1 cellular context compared by ENCODE assay signal in the genomic region with DNA sequence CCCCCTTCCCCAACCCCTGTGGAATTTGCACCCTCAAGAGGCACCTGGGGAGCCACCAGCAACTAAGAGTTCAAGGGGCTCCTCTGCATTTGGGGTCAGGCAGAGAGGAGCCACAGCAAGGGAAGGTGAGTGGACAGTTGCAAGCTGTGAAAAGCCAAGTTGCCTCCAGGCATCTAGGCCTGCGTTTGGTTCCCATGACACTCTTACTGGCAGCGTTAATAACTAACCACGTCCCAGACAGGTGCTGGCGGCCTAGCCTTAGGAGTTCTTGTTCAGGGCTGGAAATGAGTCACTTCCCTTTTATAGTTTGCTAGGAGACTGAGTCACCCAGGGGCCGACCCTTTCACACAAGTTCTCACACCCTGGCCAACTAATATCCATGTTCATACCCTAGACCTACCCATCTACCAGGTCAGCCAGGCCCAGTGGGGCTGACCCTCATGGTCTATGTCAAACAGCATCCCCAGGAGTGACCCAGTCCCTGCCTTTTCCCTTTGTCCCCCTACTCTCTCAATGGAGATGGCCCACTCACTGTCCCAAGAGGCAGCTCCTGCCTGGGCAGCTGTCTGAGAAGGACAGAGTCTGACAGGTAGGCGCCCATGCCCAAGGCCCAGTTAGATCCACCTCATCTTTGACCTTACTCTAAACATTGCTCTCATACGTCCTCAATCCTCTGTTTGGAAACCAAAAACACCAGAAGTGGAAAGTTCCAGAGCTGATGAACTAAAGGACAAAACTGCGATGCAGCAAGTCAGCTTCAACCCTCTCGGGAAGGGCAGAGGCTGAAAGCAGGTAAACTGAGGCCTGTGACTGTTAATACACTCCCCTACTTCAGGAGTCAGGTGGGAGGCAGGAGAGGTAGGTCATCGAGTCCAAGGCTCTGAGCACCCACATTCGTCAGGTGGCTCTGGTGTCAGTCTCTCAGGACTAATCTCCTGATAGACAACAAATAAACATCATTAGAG.
TF ChIP-seq lines count a peak whose summit lies in the region.

No MANE protein-coding gene starts in this region.

TF ChIP-seq in HepG2, 621 proteins besides CTCF, POLR2A, EP300 and RAD21 (continued from another document and continues in another):
- TF ChIP-seq ZNF749 (CRISPR knock-in tag; IDR thresholded peaks at IDR 0.05; ENCODE audit: borderline replicate concordance) (peak; percentile 85; the same call in 1 of the 2 replicates), MTF2 (CRISPR knock-in tag; IDR thresholded peaks at IDR 0.05; ENCODE audit: borderline replicate concordance) (no peak), MED8 (CRISPR knock-in tag; IDR thresholded peaks at IDR 0.05; ENCODE audit: insufficient replicate concordance) (peak; percentile 83), WIZ (CRISPR knock-in tag; IDR thresholded peaks at IDR 0.05) (no peak), MEF2D (CRISPR knock-in tag; IDR thresholded peaks at IDR 0.05) (peak; percentile 88; the same call in 1 of the 2 replicates), ZNF274 (CRISPR knock-in tag; IDR thresholded peaks at IDR 0.05) (0 out of 2 replicates have a peak, but pooled peaks have one; percentile 12), ZBTB38 (CRISPR knock-in tag; IDR thresholded peaks at IDR 0.05) (peak; percentile 78), ZNF550 (CRISPR knock-in tag; IDR thresholded peaks at IDR 0.05; ENCODE audit: borderline replicate concordance) (no peak), ARNT2 (CRISPR knock-in tag; IDR thresholded peaks at IDR 0.05; ENCODE audit: low read depth) (peak; percentile 56; the same call in 1 of the 2 replicates), HNRNPK (IDR thresholded peaks at IDR 0.05; ENCODE audit: low read depth, low read length, poor library complexity, severe bottlenecking) (no peak), ESRRA (CRISPR knock-in tag; IDR thresholded peaks at IDR 0.05; ENCODE audit: low read depth) (0 out of 2 replicates have a peak, but pooled peaks have one; percentile 78), AHR (CRISPR knock-in tag; IDR thresholded peaks at IDR 0.05) (no peak), ZNF225 (CRISPR knock-in tag; IDR thresholded peaks at IDR 0.05) (no peak), MTA3 (CRISPR knock-in tag; IDR thresholded peaks at IDR 0.05) (no peak), HNRNPL (IDR thresholded peaks at IDR 0.05; ENCODE audit: low read depth, low read length) (peak; percentile 58; the same call in 1 of the 2 replicates), ZSCAN30 (CRISPR knock-in tag; IDR thresholded peaks at IDR 0.05) (no peak), ZNF569 (CRISPR knock-in tag; IDR thresholded peaks at IDR 0.05; ENCODE audit: borderline replicate concordance) (no peak), PHF20 (CRISPR knock-in tag; IDR thresholded peaks at IDR 0.05) (no peak; the same call in 1 of the 2 replicates), THAP11 (CRISPR knock-in tag; IDR thresholded peaks at IDR 0.05) (peak; percentile 68), ZNF616 (CRISPR knock-in tag; IDR thresholded peaks at IDR 0.05; ENCODE audit: low read depth) (peak; percentile 85; the same call in 1 of the 2 replicates), MAF1 (CRISPR knock-in tag; IDR thresholded peaks at IDR 0.05; ENCODE audit: borderline replicate concordance) (no peak), SMAD9 (CRISPR knock-in tag; IDR thresholded peaks at IDR 0.05) (0 out of 2 replicates have a peak, but pooled peaks have one; percentile 12), ZNF260 (CRISPR knock-in tag; IDR thresholded peaks at IDR 0.05; ENCODE audit: borderline replicate concordance, low read depth) (no peak), RFX1 (IDR thresholded peaks at IDR 0.05) (peak; percentile 81), TEAD2 (CRISPR knock-in tag; IDR thresholded peaks at IDR 0.05) (no peak), ZNF337 (CRISPR knock-in tag; IDR thresholded peaks at IDR 0.05; ENCODE audit: borderline replicate concordance, low read depth) (peak; percentile 79; the same call in 1 of the 2 replicates), IRF2 (CRISPR knock-in tag; IDR thresholded peaks at IDR 0.05) (peak; percentile 68; the same call in 1 of the 2 replicates), ZNF614 (CRISPR knock-in tag; IDR thresholded peaks at IDR 0.05; ENCODE audit: borderline replicate concordance) (no peak; the same call in 1 of the 2 replicates), HNF4G (IDR thresholded peaks at IDR 0.05; ENCODE audit: borderline replicate concordance, low read depth, low read length) (peak; percentile 50; the same call in 1 of the 2 replicates), HNF4G (CRISPR knock-in tag; IDR thresholded peaks at IDR 0.05; ENCODE audit: borderline replicate concordance, low read depth) (no peak; the same call in 1 of the 2 replicates), HDAC6 (IDR thresholded peaks at IDR 0.05; ENCODE audit: low read depth, low read length) (no peak), HMGA1 (CRISPR knock-in tag; conservative IDR thresholded peaks at IDR 0.05) (no peak), ZFP36L1 (CRISPR knock-in tag; IDR thresholded peaks at IDR 0.05) (peak; percentile 93; the same call in 1 of the 2 replicates), GABPA (IDR thresholded peaks at IDR 0.05; ENCODE audit: low read depth, low read length) (no peak), GABPA (CRISPR knock-in tag; IDR thresholded peaks at IDR 0.05; ENCODE audit: low read depth) (0 out of 2 replicates have a peak, but pooled peaks have one; percentile 41), JUNB (CRISPR knock-in tag; IDR thresholded peaks at IDR 0.05; ENCODE audit: borderline replicate concordance) (peak; percentile 95), IRX3 (CRISPR knock-in tag; IDR thresholded peaks at IDR 0.05; ENCODE audit: borderline replicate concordance, low read depth) (no peak), ZNF816 (CRISPR knock-in tag; IDR thresholded peaks at IDR 0.05; ENCODE audit: borderline replicate concordance) (peak; percentile 69; the same call in 1 of the 2 replicates), ZMYM4 (CRISPR knock-in tag; IDR thresholded peaks at IDR 0.05) (no peak; the same call in 1 of the 2 replicates), ZNF775 (CRISPR knock-in tag; IDR thresholded peaks at IDR 0.05; ENCODE audit: borderline replicate concordance) (no peak), STAG1 (CRISPR knock-in tag; IDR thresholded peaks at IDR 0.05) (peak; percentile 50), ZNF263 (CRISPR knock-in tag; IDR thresholded peaks at IDR 0.05) (peak; percentile 54; the same call in 1 of the 2 replicates), ZNF430 (CRISPR knock-in tag; IDR thresholded peaks at IDR 0.05) (peak; percentile 82; the same call in 1 of the 2 replicates), KLF6 (CRISPR knock-in tag; IDR thresholded peaks at IDR 0.05) (peak; percentile 54; the same call in 1 of the 2 replicates), NFRKB (IDR thresholded peaks at IDR 0.05) (no peak)
- TF ChIP-seq, protein P1, sequence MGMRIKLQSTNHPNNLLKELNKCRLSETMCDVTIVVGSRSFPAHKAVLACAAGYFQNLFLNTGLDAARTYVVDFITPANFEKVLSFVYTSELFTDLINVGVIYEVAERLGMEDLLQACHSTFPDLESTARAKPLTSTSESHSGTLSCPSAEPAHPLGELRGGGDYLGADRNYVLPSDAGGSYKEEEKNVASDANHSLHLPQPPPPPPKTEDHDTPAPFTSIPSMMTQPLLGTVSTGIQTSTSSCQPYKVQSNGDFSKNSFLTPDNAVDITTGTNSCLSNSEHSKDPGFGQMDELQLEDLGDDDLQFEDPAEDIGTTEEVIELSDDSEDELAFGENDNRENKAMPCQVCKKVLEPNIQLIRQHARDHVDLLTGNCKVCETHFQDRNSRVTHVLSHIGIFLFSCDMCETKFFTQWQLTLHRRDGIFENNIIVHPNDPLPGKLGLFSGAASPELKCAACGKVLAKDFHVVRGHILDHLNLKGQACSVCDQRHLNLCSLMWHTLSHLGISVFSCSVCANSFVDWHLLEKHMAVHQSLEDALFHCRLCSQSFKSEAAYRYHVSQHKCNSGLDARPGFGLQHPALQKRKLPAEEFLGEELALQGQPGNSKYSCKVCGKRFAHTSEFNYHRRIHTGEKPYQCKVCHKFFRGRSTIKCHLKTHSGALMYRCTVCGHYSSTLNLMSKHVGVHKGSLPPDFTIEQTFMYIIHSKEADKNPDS (CRISPR knock-in tag; IDR thresholded peaks at IDR 0.05), result no peak; the same call in 1 of the 2 replicates
- TF ChIP-seq, protein P2, sequence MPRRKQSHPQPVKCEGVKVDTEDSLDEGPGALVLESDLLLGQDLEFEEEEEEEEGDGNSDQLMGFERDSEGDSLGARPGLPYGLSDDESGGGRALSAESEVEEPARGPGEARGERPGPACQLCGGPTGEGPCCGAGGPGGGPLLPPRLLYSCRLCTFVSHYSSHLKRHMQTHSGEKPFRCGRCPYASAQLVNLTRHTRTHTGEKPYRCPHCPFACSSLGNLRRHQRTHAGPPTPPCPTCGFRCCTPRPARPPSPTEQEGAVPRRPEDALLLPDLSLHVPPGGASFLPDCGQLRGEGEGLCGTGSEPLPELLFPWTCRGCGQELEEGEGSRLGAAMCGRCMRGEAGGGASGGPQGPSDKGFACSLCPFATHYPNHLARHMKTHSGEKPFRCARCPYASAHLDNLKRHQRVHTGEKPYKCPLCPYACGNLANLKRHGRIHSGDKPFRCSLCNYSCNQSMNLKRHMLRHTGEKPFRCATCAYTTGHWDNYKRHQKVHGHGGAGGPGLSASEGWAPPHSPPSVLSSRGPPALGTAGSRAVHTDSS (CRISPR knock-in tag; conservative IDR thresholded peaks at IDR 0.05), result no peak
- TF ChIP-seq, protein P3, sequence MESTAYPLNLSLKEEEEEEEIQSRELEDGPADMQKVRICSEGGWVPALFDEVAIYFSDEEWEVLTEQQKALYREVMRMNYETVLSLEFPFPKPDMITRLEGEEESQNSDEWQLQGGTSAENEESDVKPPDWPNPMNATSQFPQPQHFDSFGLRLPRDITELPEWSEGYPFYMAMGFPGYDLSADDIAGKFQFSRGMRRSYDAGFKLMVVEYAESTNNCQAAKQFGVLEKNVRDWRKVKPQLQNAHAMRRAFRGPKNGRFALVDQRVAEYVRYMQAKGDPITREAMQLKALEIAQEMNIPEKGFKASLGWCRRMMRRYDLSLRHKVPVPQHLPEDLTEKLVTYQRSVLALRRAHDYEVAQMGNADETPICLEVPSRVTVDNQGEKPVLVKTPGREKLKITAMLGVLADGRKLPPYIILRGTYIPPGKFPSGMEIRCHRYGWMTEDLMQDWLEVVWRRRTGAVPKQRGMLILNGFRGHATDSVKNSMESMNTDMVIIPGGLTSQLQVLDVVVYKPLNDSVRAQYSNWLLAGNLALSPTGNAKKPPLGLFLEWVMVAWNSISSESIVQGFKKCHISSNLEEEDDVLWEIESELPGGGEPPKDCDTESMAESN (CRISPR knock-in tag; conservative IDR thresholded peaks at IDR 0.05), result no peak; the same call in 1 of the 2 replicates
- TF ChIP-seq, protein P4, sequence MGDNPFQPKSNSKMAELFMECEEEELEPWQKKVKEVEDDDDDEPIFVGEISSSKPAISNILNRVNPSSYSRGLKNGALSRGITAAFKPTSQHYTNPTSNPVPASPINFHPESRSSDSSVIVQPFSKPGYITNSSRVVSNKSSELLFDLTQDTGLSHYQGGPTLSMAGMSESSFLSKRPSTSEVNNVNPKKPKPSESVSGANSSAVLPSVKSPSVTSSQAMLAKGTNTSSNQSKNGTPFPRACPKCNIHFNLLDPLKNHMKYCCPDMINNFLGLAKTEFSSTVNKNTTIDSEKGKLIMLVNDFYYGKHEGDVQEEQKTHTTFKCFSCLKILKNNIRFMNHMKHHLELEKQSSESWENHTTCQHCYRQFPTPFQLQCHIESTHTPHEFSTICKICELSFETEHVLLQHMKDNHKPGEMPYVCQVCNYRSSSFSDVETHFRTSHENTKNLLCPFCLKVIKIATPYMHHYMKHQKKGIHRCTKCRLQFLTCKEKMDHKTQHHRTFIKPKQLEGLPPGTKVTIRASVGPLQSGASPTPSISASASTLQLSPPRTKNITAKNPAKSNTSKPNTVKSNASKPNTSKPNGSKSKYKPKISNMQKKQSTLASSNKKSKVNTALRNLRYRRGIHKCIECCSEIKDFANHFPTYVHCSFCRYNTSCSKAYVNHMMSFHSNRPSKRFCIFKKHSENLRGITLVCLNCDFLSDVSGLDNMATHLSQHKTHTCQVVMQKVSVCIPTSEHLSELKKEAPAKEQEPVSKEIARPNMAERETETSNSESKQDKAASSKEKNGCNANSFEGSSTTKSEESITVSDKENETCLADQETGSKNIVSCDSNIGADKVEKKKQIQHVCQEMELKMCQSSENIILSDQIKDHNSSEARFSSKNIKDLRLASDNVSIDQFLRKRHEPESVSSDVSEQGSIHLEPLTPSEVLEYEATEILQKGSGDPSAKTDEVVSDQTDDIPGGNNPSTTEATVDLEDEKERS (CRISPR knock-in tag; IDR thresholded peaks at IDR 0.05), result peak; percentile 79; the same call in 1 of the 2 replicates
- TF ChIP-seq, protein P5, sequence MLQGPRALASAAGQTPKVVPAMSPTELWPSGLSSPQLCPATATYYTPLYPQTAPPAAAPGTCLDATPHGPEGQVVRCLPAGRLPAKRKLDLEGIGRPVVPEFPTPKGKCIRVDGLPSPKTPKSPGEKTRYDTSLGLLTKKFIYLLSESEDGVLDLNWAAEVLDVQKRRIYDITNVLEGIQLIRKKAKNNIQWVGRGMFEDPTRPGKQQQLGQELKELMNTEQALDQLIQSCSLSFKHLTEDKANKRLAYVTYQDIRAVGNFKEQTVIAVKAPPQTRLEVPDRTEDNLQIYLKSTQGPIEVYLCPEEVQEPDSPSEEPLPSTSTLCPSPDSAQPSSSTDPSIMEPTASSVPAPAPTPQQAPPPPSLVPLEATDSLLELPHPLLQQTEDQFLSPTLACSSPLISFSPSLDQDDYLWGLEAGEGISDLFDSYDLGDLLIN (CRISPR knock-in tag; IDR thresholded peaks at IDR 0.05; ENCODE audit: borderline replicate concordance), result no peak
- TF ChIP-seq, protein P6, sequence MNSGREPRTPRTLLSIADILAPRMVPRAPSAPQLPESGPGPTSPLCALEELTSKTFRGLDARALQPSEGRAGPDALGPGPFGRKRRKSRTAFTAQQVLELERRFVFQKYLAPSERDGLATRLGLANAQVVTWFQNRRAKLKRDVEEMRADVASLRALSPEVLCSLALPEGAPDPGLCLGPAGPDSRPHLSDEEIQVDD (CRISPR knock-in tag; IDR thresholded peaks at IDR 0.05; ENCODE audit: borderline replicate concordance), result 0 out of 2 replicates have a peak, but pooled peaks have one; percentile 52
- TF ChIP-seq, protein P7, sequence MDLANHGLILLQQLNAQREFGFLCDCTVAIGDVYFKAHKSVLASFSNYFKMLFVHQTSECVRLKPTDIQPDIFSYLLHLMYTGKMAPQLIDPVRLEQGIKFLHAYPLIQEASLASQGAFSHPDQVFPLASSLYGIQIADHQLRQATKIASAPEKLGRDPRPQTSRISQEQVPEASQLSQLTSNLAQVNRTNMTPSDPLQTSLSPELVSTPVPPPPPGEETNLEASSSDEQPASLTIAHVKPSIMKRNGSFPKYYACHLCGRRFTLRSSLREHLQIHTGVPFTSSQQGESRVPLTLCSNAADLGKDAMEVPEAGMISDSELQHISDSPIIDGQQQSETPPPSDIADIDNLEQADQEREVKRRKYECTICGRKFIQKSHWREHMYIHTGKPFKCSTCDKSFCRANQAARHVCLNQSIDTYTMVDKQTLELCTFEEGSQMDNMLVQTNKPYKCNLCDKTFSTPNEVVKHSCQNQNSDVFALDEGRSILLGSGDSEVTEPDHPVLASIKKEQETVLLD (CRISPR knock-in tag; IDR thresholded peaks at IDR 0.05; ENCODE audit: low read depth), result no peak
- TF ChIP-seq, protein P8, sequence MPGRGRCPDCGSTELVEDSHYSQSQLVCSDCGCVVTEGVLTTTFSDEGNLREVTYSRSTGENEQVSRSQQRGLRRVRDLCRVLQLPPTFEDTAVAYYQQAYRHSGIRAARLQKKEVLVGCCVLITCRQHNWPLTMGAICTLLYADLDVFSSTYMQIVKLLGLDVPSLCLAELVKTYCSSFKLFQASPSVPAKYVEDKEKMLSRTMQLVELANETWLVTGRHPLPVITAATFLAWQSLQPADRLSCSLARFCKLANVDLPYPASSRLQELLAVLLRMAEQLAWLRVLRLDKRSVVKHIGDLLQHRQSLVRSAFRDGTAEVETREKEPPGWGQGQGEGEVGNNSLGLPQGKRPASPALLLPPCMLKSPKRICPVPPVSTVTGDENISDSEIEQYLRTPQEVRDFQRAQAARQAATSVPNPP (CRISPR knock-in tag; IDR thresholded peaks at IDR 0.05), result no peak
